In the genomic region with DNA sequence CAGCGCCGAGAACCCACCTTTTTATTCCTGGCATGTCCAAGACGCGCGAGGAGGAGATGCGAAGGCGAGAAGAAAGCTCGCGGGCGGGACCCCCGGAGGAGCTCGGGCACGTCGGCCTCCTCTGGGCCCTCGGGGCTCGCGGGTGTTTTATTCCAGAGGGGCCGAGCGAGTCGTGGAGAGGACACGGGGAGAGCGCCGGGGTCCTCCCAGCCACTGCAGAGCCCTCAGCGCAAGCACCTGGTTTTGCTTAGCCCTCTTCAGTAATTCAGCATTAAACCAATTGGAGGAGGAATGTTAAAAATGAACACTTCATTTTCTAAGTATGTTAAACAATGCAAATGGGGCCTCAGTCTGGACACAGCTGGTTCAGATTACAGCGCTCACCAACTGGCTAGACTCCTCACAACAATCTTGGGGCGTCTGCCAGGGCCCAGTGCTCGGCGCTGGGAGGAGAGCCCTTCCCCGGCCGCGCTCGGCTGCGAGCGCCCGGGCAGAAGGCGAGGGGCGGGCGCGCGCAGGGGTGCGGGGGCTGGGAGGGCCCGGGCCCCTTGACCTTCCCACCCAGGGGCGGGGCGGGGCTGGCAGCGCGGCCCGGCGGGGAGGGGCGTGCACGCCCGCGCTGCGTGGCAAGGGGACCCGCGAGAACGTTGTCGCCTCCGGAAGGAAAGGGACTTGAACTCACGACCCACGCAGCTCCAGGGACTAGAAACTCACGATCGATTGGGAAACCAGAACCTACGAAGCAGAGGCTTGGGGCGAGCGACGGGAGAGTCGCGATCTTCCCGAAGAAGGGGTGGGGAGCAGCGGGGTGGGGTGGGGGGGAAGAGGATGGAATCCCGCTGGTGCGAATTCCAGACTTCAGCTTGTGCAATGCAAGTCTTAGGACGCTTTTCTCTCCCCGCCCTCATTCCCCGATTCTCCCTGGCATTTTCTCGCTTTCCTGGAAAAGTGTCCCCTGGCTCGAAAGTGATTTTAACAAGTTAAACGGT, we compare ENCODE assay signal across 8 cellular contexts. TPM values are rescaled to one million over a fixed set of nuclear protein-coding genes. Genes with fewer than 3 reads are reported as not detected.
DNase-seq lines count a peak whose midpoint lies in the region; TF ChIP-seq lines count a peak whose summit lies in the region.

FBLN5 (minus strand) TSS at position 499 of the 989 bp plus-strand sequence; CDS start at position 34, 465 bp downstream.

- TF ChIP-seq CTCF in mammary epithelial cell (conservative IDR thresholded peaks at IDR 0.05 in 1 of 2, IDR thresholded peaks at IDR 0.05 in 1 of 2; ENCODE audit: extremely low read depth in 1 of 2, insufficient read depth in 1 of 2, low read depth in 1 of 2, low read length in 2 of 2) (no peak), smooth muscle cell (IDR thresholded peaks at IDR 0.05; ENCODE audit: borderline replicate concordance, insufficient read depth, poor library complexity, severe bottlenecking) (no peak)

- BruUV-seq in mammary epithelial cell (replicated peaks; lab: Mats Ljungman, UMichigan), result no TSS peak

- H3K9ac ChIP-seq in mammary epithelial cell (ENCODE audit: insufficient read depth, low read length), result no peak within 1 kb of the TSS
- H3K9ac ChIP-seq in smooth muscle cell (ENCODE audit: low read depth), result peak within 1 kb of the TSS; percentile 60

- in situ Hi-C loops in mammary epithelial cell (cut with MboI; ENCODE audit: low sequenced_read_pairs in 2 of 2), result no loop called here

- H3K27me3 ChIP-seq in H7 (ENCODE audit: control insufficient read depth, insufficient read depth, low read length) (peaks cover 19% of the 10 kb centered on the region), mammary epithelial cell (ENCODE audit: insufficient read depth, low read length) (peaks cover 13% of the 10 kb centered on the region), smooth muscle cell (ENCODE audit: low read depth) (no peaks in the 10 kb centered on the region)

- H3K27ac ChIP-seq in mammary epithelial cell (ENCODE audit: insufficient read depth, low read depth, low read length) (no peak within 1 kb of the TSS), smooth muscle cell (ENCODE audit: low read depth) (peak within 1 kb of the TSS; percentile 45)

- CTCF ChIA-PET in mammary epithelial cell (lab: Charles Lee; ENCODE audit: low non-redundant PET), result no interaction called here

- H4K20me1 ChIP-seq in mammary epithelial cell (ENCODE audit: insufficient read depth, low read length) (no peaks in the 10 kb centered on the region), smooth muscle cell (ENCODE audit: low read depth) (no peaks in the 10 kb centered on the region)

- H3K79me2 ChIP-seq in mammary epithelial cell (ENCODE audit: insufficient read depth, low read length) (no peaks in the 10 kb centered on the region), smooth muscle cell (ENCODE audit: low read depth) (no peaks in the 10 kb centered on the region)

- H3K4me2 ChIP-seq in mammary epithelial cell (ENCODE audit: insufficient read depth, low read depth, low read length) (peak within 1 kb of the TSS; percentile 96), smooth muscle cell (peak within 1 kb of the TSS; percentile 95)

- 2% methylated on average over 27 of the region's 78 CpGs for WGBS in mammary epithelial cell (ENCODE audit: low coverage, missing lambda C conversion rate)
- WGBS in smooth muscle cell (ENCODE audit: low lambda C conversion rate), result 2% methylated on average over 61 of the region's 78 CpGs

- H3K9me3 ChIP-seq in mammary epithelial cell (replicated peaks; ENCODE audit: insufficient read depth, low read length), result no peaks in the 10 kb centered on the region
- H3K9me3 ChIP-seq in smooth muscle cell (replicated peaks; ENCODE audit: low read depth), result no peaks in the 10 kb centered on the region

- H3F3A ChIP-seq in smooth muscle cell (ENCODE audit: low read depth), result no peaks in the 10 kb centered on the region

- H2AFZ ChIP-seq in mammary epithelial cell (ENCODE audit: low read depth, low read length) (peak within 1 kb of the TSS; percentile 85), smooth muscle cell (ENCODE audit: low read depth) (peak within 1 kb of the TSS; percentile 98)

- dilution Hi-C loops in mammary epithelial cell (cut with HindIII; ENCODE audit: low sequenced_read_pairs), result no loop called here

- intact Hi-C loops in mammary epithelial cell (cut with micrococcal nuclease), result no loop called here

- H3K4me3 ChIP-seq in H7 (ENCODE audit: insufficient read depth, low read depth, low read length), result peak within 1 kb of the TSS; percentile 44
- peak within 1 kb of the TSS; percentile 38 to 61 (median 53) for H3K4me3 ChIP-seq in mammary epithelial cell (replicated peaks in 1 of 3; ENCODE audit: insufficient read depth in 1 of 3, low read depth in 2 of 3, low read length in 3 of 3)
- peak within 1 kb of the TSS; percentile 87 for H3K4me3 ChIP-seq in smooth muscle cell

- DNase-seq in H7, result peak; percentile 92
- peak in 4 of 5 experiments; percentile 6 to 76 (median 9) for DNase-seq in T-helper 2 cell
- DNase-seq in mammary epithelial cell, result peak; percentile 41
- peak; percentile 89 for DNase-seq in iris pigment epithelial cell (ENCODE audit: low read depth)
- peak; percentile 12 for DNase-seq in smooth muscle cell (lab: John Stamatoyannopoulos, UW; ENCODE audit: unreplicated experiment)
- no peak for DNase-seq in NCI-H2196 (lab: John Stamatoyannopoulos, UW; ENCODE audit: unreplicated experiment)
- no peak for DNase-seq in NCI-H446 treated with DMSO at 0.1 percent for 48 hours (lab: John Stamatoyannopoulos, UW)
- DNase-seq in NOMO-1 (lab: John Stamatoyannopoulos, UW; ENCODE audit: unreplicated experiment in 2 of 2), result no peak

- no peaks in the 10 kb centered on the region for H3K36me3 ChIP-seq in H7 (replicated peaks; ENCODE audit: control insufficient read depth, insufficient read depth, low read length)
- no peaks in the 10 kb centered on the region for H3K36me3 ChIP-seq in mammary epithelial cell (ENCODE audit: insufficient read depth, low read length)
- no peaks in the 10 kb centered on the region for H3K36me3 ChIP-seq in smooth muscle cell (ENCODE audit: low read depth)

- H3K4me1 ChIP-seq in mammary epithelial cell (ENCODE audit: insufficient read depth, low read length) (peaks cover 2% of the 10 kb centered on the region), smooth muscle cell (ENCODE audit: low read depth) (peaks cover 6% of the 10 kb centered on the region)

RNA-seq across cellular contexts. Expression of gene FBLN5, which starts in this region (rescaled TPM):
- 1.4 and 2.3 TPM in 2 replicates for total RNA-seq in H7 (2014; rRNA removed; shearing (Covaris generic))
- total RNA-seq in mammary epithelial cell (1 to 10 TPM; 1.1 to 5.7 TPM), smooth muscle cell (82.1 and 109 TPM in 2 replicates)
- polyA plus RNA-seq in mammary epithelial cell (0.27 TPM), smooth muscle cell (104 and 154 TPM in 2 replicates)
- not detected for polyA minus RNA-seq in mammary epithelial cell

Comparison
In these comparisons a context has a peak if more than half of its experiments do, and no peak if none do; other contexts are left out.
1. RNA of gene FBLN5 (total RNA-seq): 82.1 to 109 TPM in smooth muscle cell; 1.1 to 5.7 TPM in mammary epithelial cell and 1.4 to 2.3 TPM in H7; every median in the first group is over 10 times any median in the second.
2. RNA of gene FBLN5 (polyA plus RNA-seq): 104 to 154 TPM in smooth muscle cell; 0.27 TPM in mammary epithelial cell (single experiment); every median in the first group is over 10 times any median in the second.
3. DNase-seq: peak in H7 (single experiment), T-helper 2 cell (4 of 5), mammary epithelial cell (single experiment), iris pigment epithelial cell (single experiment) and smooth muscle cell (single experiment); none in NCI-H2196 (single experiment), NCI-H446 treated with DMSO at 0.1 percent for 48 hours (single experiment) and NOMO-1 (0 of 2).
4. Peak in every context shown above with its lines, with median percentiles within 50 percentile points of each other: H3K4me3 ChIP-seq.